2 cellular contexts compared by ENCODE assay signal in genomic region chr9:104093162-104093561, GRCh38.
TF ChIP-seq lines count a peak whose summit lies in the region.

No MANE protein-coding gene starts in this region.

TF ChIP-seq in GM12878, 131 proteins besides CTCF, POLR2A, EP300 and RAD21:
- TF ChIP-seq FOXM1 (IDR thresholded peaks at IDR 0.05; ENCODE audit: low read depth, low read length) (0 out of 2 replicates have a peak, but pooled peaks have one; percentile 26), ZBTB40 (IDR thresholded peaks at IDR 0.05; ENCODE audit: borderline replicate concordance) (no peak)

TF ChIP-seq in liver, 16 proteins besides CTCF, POLR2A, EP300 and RAD21:
- TF ChIP-seq FOXA1 (IDR thresholded peaks at IDR 0.05) (no peak), JUND (IDR thresholded peaks at IDR 0.05) (peak in 1 of 2 donors; percentile 4)
